7 cellular contexts compared by ENCODE assay signal in genomic region chr14:66507181-66507721, GRCh38.
DNase-seq lines count a peak whose midpoint lies in the region; ATAC-seq and TF ChIP-seq lines count a peak whose summit lies in the region.

No MANE protein-coding gene starts in this region.

- peak overlapping the region; percentile 90 for H3K4me3 Mint-ChIP-seq in activated naive CD8-positive, alpha-beta T cell treated with anti-CD3 and anti-CD28 coated beads, Interleukin-2, amount 50 U/mL, for 24 hours
- H3K4me3 Mint-ChIP-seq in stimulated activated naive CD8-positive, alpha-beta T cell treated with anti-CD3 and anti-CD28 coated beads, Interleukin-15, amount 100 ng/mL, for 72 hours: peak overlapping the region; percentile 94 to 95

- DNase-seq in GOT3 (lab: John Stamatoyannopoulos, UW) (peak; percentile 20), NCI-H1092 treated with DMSO at 0.1 percent for 48 hours (lab: John Stamatoyannopoulos, UW) (peak; percentile 93), T-helper 9 cell (no peak)
- DNase-seq in activated naive CD8-positive, alpha-beta T cell treated with anti-CD3 and anti-CD28 coated beads, Interleukin-2, amount 50 U/mL, for 24 hours: no peak
- no peak for DNase-seq in stimulated activated naive CD8-positive, alpha-beta T cell treated with anti-CD3 and anti-CD28 coated beads, Interleukin-15, amount 100 ng/mL, for 72 hours

- peaks cover 14% of the 10 kb centered on the region for H3K27me3 Mint-ChIP-seq in activated naive CD8-positive, alpha-beta T cell treated with anti-CD3 and anti-CD28 coated beads, Interleukin-2, amount 50 U/mL, for 24 hours
- peaks cover 9% of the 10 kb centered on the region for H3K27me3 Mint-ChIP-seq in stimulated activated naive CD8-positive, alpha-beta T cell treated with anti-CD3 and anti-CD28 coated beads, Interleukin-15, amount 100 ng/mL, for 72 hours

- peak overlapping the region; percentile 95 for H3K4me3 ChIP-seq in iPS-18c (ENCODE audit: insufficient read depth, low read depth, low read length)

- H3K9me3 ChIP-seq in iPS-18c (ENCODE audit: control insufficient read depth, insufficient read depth, low read length): no peaks in the 10 kb centered on the region

- peaks cover 32% of the 10 kb centered on the region for H3K4me1 Mint-ChIP-seq in activated naive CD8-positive, alpha-beta T cell treated with anti-CD3 and anti-CD28 coated beads, Interleukin-2, amount 50 U/mL, for 24 hours
- H3K4me1 Mint-ChIP-seq in stimulated activated naive CD8-positive, alpha-beta T cell treated with anti-CD3 and anti-CD28 coated beads, Interleukin-15, amount 100 ng/mL, for 72 hours: peaks cover 28% of the 10 kb centered on the region

- no peaks in the 10 kb centered on the region for H3K9me3 Mint-ChIP-seq in activated naive CD8-positive, alpha-beta T cell treated with anti-CD3 and anti-CD28 coated beads, Interleukin-2, amount 50 U/mL, for 24 hours
- H3K9me3 Mint-ChIP-seq in stimulated activated naive CD8-positive, alpha-beta T cell treated with anti-CD3 and anti-CD28 coated beads, Interleukin-15, amount 100 ng/mL, for 72 hours: no peaks in the 10 kb centered on the region

- H3K27ac Mint-ChIP-seq in activated naive CD8-positive, alpha-beta T cell treated with anti-CD3 and anti-CD28 coated beads, Interleukin-2, amount 50 U/mL, for 24 hours: peak overlapping the region; percentile 94
- H3K27ac Mint-ChIP-seq in stimulated activated naive CD8-positive, alpha-beta T cell treated with anti-CD3 and anti-CD28 coated beads, Interleukin-15, amount 100 ng/mL, for 72 hours: peak overlapping the region; percentile 92 to 98

- ATAC-seq in GM18505 (IDR thresholded peaks at IDR 0.05; ENCODE audit: unreplicated experiment): peak; percentile 9
- ATAC-seq in activated naive CD8-positive, alpha-beta T cell treated with anti-CD3 and anti-CD28 coated beads, Interleukin-2, amount 50 U/mL, for 24 hours: peak; percentile 27
- ATAC-seq in stimulated activated naive CD8-positive, alpha-beta T cell treated with anti-CD3 and anti-CD28 coated beads, Interleukin-15, amount 100 ng/mL, for 72 hours: peak; percentile 48

- TF ChIP-seq POLR2A in GM18505 (IDR thresholded peaks at IDR 0.05; ENCODE audit: borderline replicate concordance, extremely low read depth, insufficient read depth, insufficient read length): no peak

- H3K36me3 Mint-ChIP-seq in activated naive CD8-positive, alpha-beta T cell treated with anti-CD3 and anti-CD28 coated beads, Interleukin-2, amount 50 U/mL, for 24 hours (ENCODE audit: low read depth): no peaks in the 10 kb centered on the region

Comparison
In these comparisons a context has a peak if more than half of its experiments do, and no peak if none do; other contexts are left out.
1. DNase-seq: peak in GOT3 (single experiment) and NCI-H1092 treated with DMSO at 0.1 percent for 48 hours (single experiment); none in activated naive CD8-positive, alpha-beta T cell treated with anti-CD3 and anti-CD28 coated beads, Interleukin-2, amount 50 U/mL, for 24 hours (single experiment), stimulated activated naive CD8-positive, alpha-beta T cell treated with anti-CD3 and anti-CD28 coated beads, Interleukin-15, amount 100 ng/mL, for 72 hours (0 of 2) and T-helper 9 cell (single experiment).
2. Peak in every context shown above with its lines, with median percentiles within 50 percentile points of each other: ATAC-seq.